In the genomic region with DNA sequence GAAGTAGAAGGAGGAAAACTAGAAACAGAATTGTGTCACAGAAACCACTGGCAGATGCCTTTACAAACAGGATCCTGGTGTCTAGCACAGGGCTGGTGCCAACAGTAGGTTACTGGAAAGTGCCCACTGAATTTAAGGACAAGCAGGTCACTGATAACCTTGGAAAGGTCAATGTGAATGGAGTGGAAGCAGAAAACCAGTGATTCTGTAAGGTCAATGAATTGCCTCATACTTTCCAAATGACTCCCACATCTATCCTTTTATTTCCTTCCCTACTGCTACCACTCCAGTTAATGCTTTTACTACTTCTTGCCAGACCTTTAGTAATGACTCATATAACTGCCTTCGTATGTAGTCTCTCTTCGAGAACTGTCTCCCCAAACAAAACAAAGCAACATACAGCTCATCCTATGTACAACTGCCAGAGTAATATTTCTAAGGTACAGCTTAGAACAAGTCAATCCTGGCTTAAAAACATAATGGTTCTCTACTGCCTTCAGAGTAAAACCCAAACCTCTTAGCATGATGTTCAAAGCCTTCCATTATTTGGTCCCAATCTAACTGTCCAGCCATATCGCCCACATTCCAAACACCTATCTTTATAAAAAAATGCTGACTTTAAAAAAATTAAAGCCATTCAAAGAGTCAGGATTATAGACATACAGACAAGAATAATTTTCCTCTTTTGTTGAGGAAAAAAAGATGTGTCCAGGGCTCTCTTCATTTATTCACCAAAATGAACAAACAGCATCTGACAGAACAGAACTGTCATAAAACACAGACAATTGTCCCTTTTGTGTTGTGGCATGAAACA, we compare ENCODE assay signal across 8 cellular contexts. TPM values are rescaled to one million over a fixed set of nuclear protein-coding genes. Genes with fewer than 3 reads are reported as not detected.
DNase-seq lines count a peak whose midpoint lies in the region; ATAC-seq and TF ChIP-seq lines count a peak whose summit lies in the region.

No MANE protein-coding gene starts in this region.

- no peaks in the 10 kb centered on the region for H3K36me3 ChIP-seq in skeletal muscle tissue (ENCODE audit: control insufficient read depth in 3 of 3, insufficient read depth in 3 of 3, low read length in 3 of 3)

- CTCF ChIA-PET in CD4-positive, alpha-beta T cell (lab: Charles Lee), result interaction anchor here (1.2 to 1.7 kb wide), 5 partner anchors 14 to 53 kb away, joined by 3 to 9 read pairs (median 3); a partner anchor contains a TSS
- CTCF ChIA-PET in WTC11 (lab: Charles Lee), result no interaction called here

- ATAC-seq in GM18502 (IDR thresholded peaks at IDR 0.05; ENCODE audit: poor library complexity, unreplicated experiment), result peak; percentile 42
- ATAC-seq in CD4-positive, alpha-beta T cell (ENCODE audit: poor library complexity), result no peak
- no peak for ATAC-seq in HG02798 (IDR thresholded peaks at IDR 0.05; ENCODE audit: poor library complexity, unreplicated experiment)
- no peak for ATAC-seq in WTC11
- ATAC-seq in HG02763 (IDR thresholded peaks at IDR 0.05; ENCODE audit: unreplicated experiment), result no peak

- no peak overlapping the region for H3K4me3 Mint-ChIP-seq in CD4-positive, alpha-beta T cell
- no peak overlapping the region for H3K4me3 Mint-ChIP-seq in WTC11

- POLR2A ChIA-PET in CD4-positive, alpha-beta T cell (lab: Charles Lee), result interaction anchor here (0.9 to 1.6 kb wide), 3 partner anchors 10 to 53 kb away, joined by 3 to 5 read pairs (median 3); a partner anchor contains a TSS
- POLR2A ChIA-PET in WTC11 (lab: Charles Lee), result interaction anchor here (0.7 kb wide), 1 partner anchor 68 kb away, joined by 4 read pairs; no protein-coding TSS in a partner anchor

- no peak overlapping the region for H3K9ac ChIP-seq in skeletal muscle tissue (ENCODE audit: low read depth in 1 of 3, low read length in 3 of 3)

- no peaks in the 10 kb centered on the region for H3K27me3 Mint-ChIP-seq in CD4-positive, alpha-beta T cell
- H3K27me3 Mint-ChIP-seq in WTC11 (ENCODE audit: low read depth), result no peaks in the 10 kb centered on the region

- intact Hi-C loops in CD4-positive, alpha-beta T cell (cut with DNase I, micrococcal nuclease), result loop anchor here (5.0 kb wide), 1 partner anchor 51 kb away; a partner anchor contains a TSS

- peak overlapping the region; percentile 9 for H3K27ac ChIP-seq in skeletal muscle tissue (ENCODE audit: low read depth, low read length)
- H3K27ac ChIP-seq in CD4-positive, alpha-beta T cell (ENCODE audit: low read depth, low read length), result no peak overlapping the region

- H3K9me3 ChIP-seq in skeletal muscle tissue (ENCODE audit: control insufficient read depth in 3 of 3, low read length in 3 of 3), result no peaks in the 10 kb centered on the region
- no peaks in the 10 kb centered on the region for H3K9me3 ChIP-seq in CD4-positive, alpha-beta T cell (ENCODE audit: control insufficient read depth, low read length)

- no peak overlapping the region for H3K4me3 ChIP-seq in cardiac fibroblast (replicated peaks in 1 of 2; ENCODE audit: low read depth in 2 of 2, low read length in 2 of 2)
- no peak overlapping the region for H3K4me3 ChIP-seq in skeletal muscle tissue (ENCODE audit: low read length in 3 of 3)

- peaks cover 47% of the 10 kb centered on the region for H3K4me1 Mint-ChIP-seq in CD4-positive, alpha-beta T cell (ENCODE audit: low read depth)
- H3K4me1 Mint-ChIP-seq in WTC11, result peaks cover 12% of the 10 kb centered on the region

- DNase-seq in HS-5 (ENCODE audit: low read depth) (peak; percentile 66), cardiac fibroblast (ENCODE audit: low read depth in 2 of 2) (peak; percentile 79 to 89), WTC11 (ENCODE audit: low spot score) (no peak)
- DNase-seq in CD4-positive, alpha-beta T cell, result no peak

- H3K27me3 ChIP-seq in skeletal muscle tissue (ENCODE audit: control insufficient read depth in 3 of 3, insufficient read depth in 3 of 3, low read length in 3 of 3), result no peaks in the 10 kb centered on the region
- no peaks in the 10 kb centered on the region for H3K27me3 ChIP-seq in CD4-positive, alpha-beta T cell (ENCODE audit: control insufficient read depth, insufficient read depth, low read length)

- H3K27ac Mint-ChIP-seq in CD4-positive, alpha-beta T cell, result no peak overlapping the region
- no peak overlapping the region for H3K27ac Mint-ChIP-seq in WTC11

- TF ChIP-seq CTCF in cardiac fibroblast (IDR thresholded peaks at IDR 0.05; ENCODE audit: low read depth, low read length) (no peak), WTC11 (IDR thresholded peaks at IDR 0.05) (no peak)
- no peak for TF ChIP-seq CTCF in CD4-positive, alpha-beta T cell (IDR thresholded peaks at IDR 0.05)

- peaks cover 17% of the 10 kb centered on the region for H3K36me3 Mint-ChIP-seq in CD4-positive, alpha-beta T cell (ENCODE audit: low read depth)
- no peaks in the 10 kb centered on the region for H3K36me3 Mint-ChIP-seq in WTC11

- peaks cover 53 to 73% (median 57%) of the 10 kb centered on the region in 3 donors for H3K4me1 ChIP-seq in skeletal muscle tissue (ENCODE audit: control insufficient read depth in 3 of 3, insufficient read depth in 3 of 3, low read length in 3 of 3)

- H3K9me3 Mint-ChIP-seq in CD4-positive, alpha-beta T cell, result no peaks in the 10 kb centered on the region
- H3K9me3 Mint-ChIP-seq in WTC11, result no peaks in the 10 kb centered on the region

TF ChIP-seq in WTC11, 78 proteins besides CTCF, POLR2A, EP300 and RAD21:
- TF ChIP-seq ZNF396 (CRISPR knock-in tag; IDR thresholded peaks at IDR 0.05; ENCODE audit: borderline replicate concordance) (no peak), ZNF416 (CRISPR knock-in tag; IDR thresholded peaks at IDR 0.05) (no peak), ZNF263 (CRISPR knock-in tag; IDR thresholded peaks at IDR 0.05; ENCODE audit: low read depth) (no peak), GTF2I (CRISPR knock-in tag; conservative IDR thresholded peaks at IDR 0.05) (no peak)
- TF ChIP-seq, protein P1, sequence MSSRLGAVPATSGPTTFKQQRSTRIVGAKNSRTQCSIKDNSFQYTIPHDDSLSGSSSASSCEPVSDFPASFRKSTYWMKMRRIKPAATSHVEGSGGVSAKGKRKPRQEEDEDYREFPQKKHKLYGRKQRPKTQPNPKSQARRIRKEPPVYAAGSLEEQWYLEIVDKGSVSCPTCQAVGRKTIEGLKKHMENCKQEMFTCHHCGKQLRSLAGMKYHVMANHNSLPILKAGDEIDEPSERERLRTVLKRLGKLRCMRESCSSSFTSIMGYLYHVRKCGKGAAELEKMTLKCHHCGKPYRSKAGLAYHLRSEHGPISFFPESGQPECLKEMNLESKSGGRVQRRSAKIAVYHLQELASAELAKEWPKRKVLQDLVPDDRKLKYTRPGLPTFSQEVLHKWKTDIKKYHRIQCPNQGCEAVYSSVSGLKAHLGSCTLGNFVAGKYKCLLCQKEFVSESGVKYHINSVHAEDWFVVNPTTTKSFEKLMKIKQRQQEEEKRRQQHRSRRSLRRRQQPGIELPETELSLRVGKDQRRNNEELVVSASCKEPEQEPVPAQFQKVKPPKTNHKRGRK (CRISPR knock-in tag; IDR thresholded peaks at IDR 0.05; ENCODE audit: borderline replicate concordance), result no peak
- TF ChIP-seq, protein P2, sequence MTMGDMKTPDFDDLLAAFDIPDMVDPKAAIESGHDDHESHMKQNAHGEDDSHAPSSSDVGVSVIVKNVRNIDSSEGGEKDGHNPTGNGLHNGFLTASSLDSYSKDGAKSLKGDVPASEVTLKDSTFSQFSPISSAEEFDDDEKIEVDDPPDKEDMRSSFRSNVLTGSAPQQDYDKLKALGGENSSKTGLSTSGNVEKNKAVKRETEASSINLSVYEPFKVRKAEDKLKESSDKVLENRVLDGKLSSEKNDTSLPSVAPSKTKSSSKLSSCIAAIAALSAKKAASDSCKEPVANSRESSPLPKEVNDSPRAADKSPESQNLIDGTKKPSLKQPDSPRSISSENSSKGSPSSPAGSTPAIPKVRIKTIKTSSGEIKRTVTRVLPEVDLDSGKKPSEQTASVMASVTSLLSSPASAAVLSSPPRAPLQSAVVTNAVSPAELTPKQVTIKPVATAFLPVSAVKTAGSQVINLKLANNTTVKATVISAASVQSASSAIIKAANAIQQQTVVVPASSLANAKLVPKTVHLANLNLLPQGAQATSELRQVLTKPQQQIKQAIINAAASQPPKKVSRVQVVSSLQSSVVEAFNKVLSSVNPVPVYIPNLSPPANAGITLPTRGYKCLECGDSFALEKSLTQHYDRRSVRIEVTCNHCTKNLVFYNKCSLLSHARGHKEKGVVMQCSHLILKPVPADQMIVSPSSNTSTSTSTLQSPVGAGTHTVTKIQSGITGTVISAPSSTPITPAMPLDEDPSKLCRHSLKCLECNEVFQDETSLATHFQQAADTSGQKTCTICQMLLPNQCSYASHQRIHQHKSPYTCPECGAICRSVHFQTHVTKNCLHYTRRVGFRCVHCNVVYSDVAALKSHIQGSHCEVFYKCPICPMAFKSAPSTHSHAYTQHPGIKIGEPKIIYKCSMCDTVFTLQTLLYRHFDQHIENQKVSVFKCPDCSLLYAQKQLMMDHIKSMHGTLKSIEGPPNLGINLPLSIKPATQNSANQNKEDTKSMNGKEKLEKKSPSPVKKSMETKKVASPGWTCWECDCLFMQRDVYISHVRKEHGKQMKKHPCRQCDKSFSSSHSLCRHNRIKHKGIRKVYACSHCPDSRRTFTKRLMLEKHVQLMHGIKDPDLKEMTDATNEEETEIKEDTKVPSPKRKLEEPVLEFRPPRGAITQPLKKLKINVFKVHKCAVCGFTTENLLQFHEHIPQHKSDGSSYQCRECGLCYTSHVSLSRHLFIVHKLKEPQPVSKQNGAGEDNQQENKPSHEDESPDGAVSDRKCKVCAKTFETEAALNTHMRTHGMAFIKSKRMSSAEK (CRISPR knock-in tag; IDR thresholded peaks at IDR 0.05; ENCODE audit: borderline replicate concordance), result no peak
- TF ChIP-seq, protein P3, sequence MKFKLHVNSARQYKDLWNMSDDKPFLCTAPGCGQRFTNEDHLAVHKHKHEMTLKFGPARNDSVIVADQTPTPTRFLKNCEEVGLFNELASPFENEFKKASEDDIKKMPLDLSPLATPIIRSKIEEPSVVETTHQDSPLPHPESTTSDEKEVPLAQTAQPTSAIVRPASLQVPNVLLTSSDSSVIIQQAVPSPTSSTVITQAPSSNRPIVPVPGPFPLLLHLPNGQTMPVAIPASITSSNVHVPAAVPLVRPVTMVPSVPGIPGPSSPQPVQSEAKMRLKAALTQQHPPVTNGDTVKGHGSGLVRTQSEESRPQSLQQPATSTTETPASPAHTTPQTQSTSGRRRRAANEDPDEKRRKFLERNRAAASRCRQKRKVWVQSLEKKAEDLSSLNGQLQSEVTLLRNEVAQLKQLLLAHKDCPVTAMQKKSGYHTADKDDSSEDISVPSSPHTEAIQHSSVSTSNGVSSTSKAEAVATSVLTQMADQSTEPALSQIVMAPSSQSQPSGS (CRISPR knock-in tag; IDR thresholded peaks at IDR 0.05; ENCODE audit: borderline replicate concordance, low read depth), result no peak
TF ChIP-seq in WTC11: peak in this region for 0.

RNA-seq across cellular contexts. Expression of a gene that starts 52.5 kb away (rescaled TPM):
- total RNA-seq in skeletal muscle tissue, result 76.7 TPM
- total RNA-seq in CD4-positive, alpha-beta T cell, result 100 to 1,000 TPM; 168 to 191 TPM
- total RNA-seq in WTC11 (2021), result 8.7 to 15.0 TPM (median 9.3 TPM) in 3 replicates

Comparison
In these comparisons a context has a peak if more than half of its experiments do, and no peak if none do; other contexts are left out.
1. DNase-seq: peak in HS-5 (single experiment) and cardiac fibroblast (2 of 2); none in CD4-positive, alpha-beta T cell (0 of 10) and WTC11 (single experiment).